Comparison of ENCODE assay signal across 15 cellular contexts in genomic region chr19:40281381-40282208, GRCh38. TPM values are rescaled to one million over a fixed set of nuclear protein-coding genes. Genes with fewer than 3 reads are reported as not detected.
DNase-seq lines count a peak whose midpoint lies in the region; ATAC-seq and TF ChIP-seq lines count a peak whose summit lies in the region.
"Had no signal": no experiment of that assay in that cellular context is flagged by ENCODE, and none has a peak within 500 bp of the region (broad histone marks: within the 10 kb centered on the region; RNA-seq: fewer than 3 reads in every experiment).

No MANE protein-coding gene starts in this region.

- peaks cover 82% of the 10 kb centered on the region for H3K79me2 ChIP-seq in Loucy (ENCODE audit: insufficient read depth, low read length)
- H3K79me2 ChIP-seq in neural progenitor cell (ENCODE audit: low read depth) = peaks cover 80% of the 10 kb centered on the region

- intact Hi-C loops in dorsolateral prefrontal cortex (cut with DNase I) = loop anchor here (5.0 to 10.0 kb wide), 6 partner anchors 39 to 323 kb away; partner anchors contain the start of genes C19orf47 (in 1 of the 2), CCNP (in 1 of the 2), LTBP4 (in 1 of the 2) and PLD3 (in 1 of the 2)
- intact Hi-C loops in activated T-helper 1 cell treated with anti-CD3 and anti-CD28 coated beads, Interleukin-12 subunit alpha, Interleukin-12 subunit beta, Interleukin-2, Interleukin-4 antibody, amounts not matched to agents 30 ng/mL and 10 ng/mL and 1 ng/mL, durations not matched to agents 14 hours and 24 hours and 36 hours (cut with micrococcal nuclease) = loop anchor here (10.0 kb wide), 3 partner anchors 137 to 847 kb away; partner anchors contain the start of genes ACTMAP, RPS16 and SNRPA
- intact Hi-C loops in ascending aorta (cut with DNase I) = loop anchor here (10.0 kb wide), 5 partner anchors 307 to 983 kb away; partner anchors contain the start of genes FBL, HNRNPUL1, LTBP4 and PSMC4

- no peaks in the 10 kb centered on the region for H3K9me2 ChIP-seq in Loucy (replicated peaks; ENCODE audit: low read depth, low read length)

- TF ChIP-seq CTCF in C4-2B (conservative IDR thresholded peaks at IDR 0.05) = no peak
- no peak for TF ChIP-seq CTCF in Loucy (conservative IDR thresholded peaks at IDR 0.05; ENCODE audit: low read length)
- TF ChIP-seq CTCF in dorsolateral prefrontal cortex (IDR thresholded peaks at IDR 0.05 in 54 of 56, conservative IDR thresholded peaks at IDR 0.05 in 2 of 56; ENCODE audit: low read depth in 1 of 56, partially characterized antibody in 56 of 56) = no peak
- TF ChIP-seq CTCF in neural progenitor cell (IDR thresholded peaks at IDR 0.05) = no peak
- no peak for TF ChIP-seq CTCF in ascending aorta (IDR thresholded peaks at IDR 0.05)

- peaks cover 2% of the 10 kb centered on the region for H3K9me3 Mint-ChIP-seq in neural progenitor cell
- H3K9me3 Mint-ChIP-seq in activated T-helper 1 cell treated with anti-CD3 and anti-CD28 coated beads, Interleukin-12 subunit alpha, Interleukin-12 subunit beta, Interleukin-2, Interleukin-4 antibody, amounts not matched to agents 30 ng/mL and 10 ng/mL and 1 ng/mL, durations not matched to agents 14 hours and 24 hours and 36 hours = no peaks in the 10 kb centered on the region
- H3K9me3 Mint-ChIP-seq: activated naive CD4-positive, alpha-beta T cell treated with anti-CD3 and anti-CD28 coated beads, Interleukin-2, amount 50 U/mL, for 24 hours; dendritic cell treated with granulocyte-macrophage colony-stimulating factor and Interleukin-4, amounts not matched to agents 40 ng/mL and 50 ng/mL, for 4 days; stimulated activated effector memory CD8-positive, alpha-beta T cell treated with anti-CD3 and anti-CD28 coated beads, Interleukin-12 subunit alpha, Interleukin-12 subunit beta, amount 100 ng/mL, for 72 hours had no signal

- DNase-seq in dorsolateral prefrontal cortex = no peak
- DNase-seq in neural progenitor cell (ENCODE audit: low spot score) = no peak
- DNase-seq in activated T-helper 1 cell treated with anti-CD3 and anti-CD28 coated beads, Interleukin-12 subunit alpha, Interleukin-12 subunit beta, Interleukin-2, Interleukin-4 antibody, amounts not matched to agents 30 ng/mL and 10 ng/mL and 1 ng/mL, durations not matched to agents 14 hours and 24 hours and 36 hours (ENCODE audit: low spot score) = no peak
- no peak for DNase-seq in ascending aorta (ENCODE audit: low spot score in 2 of 2)
- DNase-seq: foreskin melanocyte; NCI-H226; stimulated activated CD4-positive, alpha-beta T cell treated with anti-CD3 and anti-CD28 coated beads, Interleukin-2, amount 100 ng/mL, for 24 hours had no signal

- peaks cover 15% of the 10 kb centered on the region for H3K27me3 Mint-ChIP-seq in neural progenitor cell (ENCODE audit: insufficient read depth, low read depth)
- H3K27me3 Mint-ChIP-seq in activated T-helper 1 cell treated with anti-CD3 and anti-CD28 coated beads, Interleukin-12 subunit alpha, Interleukin-12 subunit beta, Interleukin-2, Interleukin-4 antibody, amounts not matched to agents 30 ng/mL and 10 ng/mL and 1 ng/mL, durations not matched to agents 14 hours and 24 hours and 36 hours (ENCODE audit: insufficient read depth) = no peaks in the 10 kb centered on the region
- H3K27me3 Mint-ChIP-seq: activated naive CD4-positive, alpha-beta T cell treated with anti-CD3 and anti-CD28 coated beads, Interleukin-2, amount 50 U/mL, for 24 hours; dendritic cell treated with granulocyte-macrophage colony-stimulating factor and Interleukin-4, amounts not matched to agents 40 ng/mL and 50 ng/mL, for 4 days had no signal

- peak overlapping the region; percentile 59 for H3K4me3 Mint-ChIP-seq in neural progenitor cell
- no peak overlapping the region for H3K4me3 Mint-ChIP-seq in activated T-helper 1 cell treated with anti-CD3 and anti-CD28 coated beads, Interleukin-12 subunit alpha, Interleukin-12 subunit beta, Interleukin-2, Interleukin-4 antibody, amounts not matched to agents 30 ng/mL and 10 ng/mL and 1 ng/mL, durations not matched to agents 14 hours and 24 hours and 36 hours
- H3K4me3 Mint-ChIP-seq: dendritic cell treated with granulocyte-macrophage colony-stimulating factor and Interleukin-4, amounts not matched to agents 40 ng/mL and 50 ng/mL, for 4 days had no signal

- H3K27ac Mint-ChIP-seq in neural progenitor cell = no peak overlapping the region
- no peak overlapping the region for H3K27ac Mint-ChIP-seq in activated T-helper 1 cell treated with anti-CD3 and anti-CD28 coated beads, Interleukin-12 subunit alpha, Interleukin-12 subunit beta, Interleukin-2, Interleukin-4 antibody, amounts not matched to agents 30 ng/mL and 10 ng/mL and 1 ng/mL, durations not matched to agents 14 hours and 24 hours and 36 hours
- H3K27ac Mint-ChIP-seq: activated naive CD4-positive, alpha-beta T cell treated with anti-CD3 and anti-CD28 coated beads, Interleukin-2, amount 50 U/mL, for 24 hours; dendritic cell treated with granulocyte-macrophage colony-stimulating factor and Interleukin-4, amounts not matched to agents 40 ng/mL and 50 ng/mL, for 4 days had no signal

- no peaks in the 10 kb centered on the region for H3K36me3 ChIP-seq in Loucy (ENCODE audit: insufficient read depth, low read length)
- no peaks in the 10 kb centered on the region for H3K36me3 ChIP-seq in neural progenitor cell
- H3K36me3 ChIP-seq in ascending aorta = no peaks in the 10 kb centered on the region

- H3K4me2 ChIP-seq in Loucy (ENCODE audit: low read depth, low read length, poor library complexity, severe bottlenecking) (peak overlapping the region; percentile 96), neural progenitor cell (no peak overlapping the region)

- H3K27me3 ChIP-seq in Loucy (ENCODE audit: insufficient read depth, low read length, poor library complexity, severe bottlenecking) (no peaks in the 10 kb centered on the region), dorsolateral prefrontal cortex (no peaks in the 10 kb centered on the region), neural progenitor cell (no peaks in the 10 kb centered on the region), ascending aorta (no peaks in the 10 kb centered on the region)

- H3K4me1 Mint-ChIP-seq in neural progenitor cell = peaks cover 52% of the 10 kb centered on the region
- peaks cover 53% of the 10 kb centered on the region for H3K4me1 Mint-ChIP-seq in activated T-helper 1 cell treated with anti-CD3 and anti-CD28 coated beads, Interleukin-12 subunit alpha, Interleukin-12 subunit beta, Interleukin-2, Interleukin-4 antibody, amounts not matched to agents 30 ng/mL and 10 ng/mL and 1 ng/mL, durations not matched to agents 14 hours and 24 hours and 36 hours (ENCODE audit: low read depth)

- H4K20me1 ChIP-seq in Loucy (ENCODE audit: insufficient read depth, low read length, poor library complexity, severe bottlenecking) (peaks cover 65% of the 10 kb centered on the region), neural progenitor cell (ENCODE audit: low read depth) (peaks cover 54% of the 10 kb centered on the region)

- no peaks in the 10 kb centered on the region for H3K9me3 ChIP-seq in Loucy (ENCODE audit: insufficient read depth, low read depth, low read length)
- no peaks in the 10 kb centered on the region for H3K9me3 ChIP-seq in neural progenitor cell (ENCODE audit: low read depth)
- H3K9me3 ChIP-seq in ascending aorta = no peaks in the 10 kb centered on the region

- H3K4me1 ChIP-seq in Loucy (ENCODE audit: insufficient read depth, low read length, poor library complexity, severe bottlenecking) = peaks cover 54% of the 10 kb centered on the region
- peaks cover 10% of the 10 kb centered on the region for H3K4me1 ChIP-seq in neural progenitor cell
- peaks cover 18 to 45% of the 10 kb centered on the region in 2 donors for H3K4me1 ChIP-seq in ascending aorta

- no peak for ATAC-seq in GM21717 (IDR thresholded peaks at IDR 0.05; ENCODE audit: unreplicated experiment)
- ATAC-seq in HG03095 (IDR thresholded peaks at IDR 0.05; ENCODE audit: unreplicated experiment) = no peak
- ATAC-seq: stimulated activated effector memory CD8-positive, alpha-beta T cell treated with anti-CD3 and anti-CD28 coated beads, Interleukin-12 subunit alpha, Interleukin-12 subunit beta, amount 100 ng/mL, for 72 hours had no signal

- H3K4me3 ChIP-seq in Loucy (ENCODE audit: low read length, poor library complexity, severe bottlenecking) (peak overlapping the region; percentile 25), dorsolateral prefrontal cortex (peak overlapping the region in 10 of 59 donors; percentile 1 to 93 (median 21)), neural progenitor cell (no peak overlapping the region), ascending aorta (no peak overlapping the region)

- H3K9ac ChIP-seq in Loucy (ENCODE audit: low read depth, low read length, poor library complexity, severe bottlenecking) (peak overlapping the region; percentile 91), neural progenitor cell (peak overlapping the region; percentile 27)
- H3K9ac ChIP-seq: parathyroid adenoma had no signal

- peak overlapping the region; percentile 86 for H3K27ac ChIP-seq in C4-2B
- peak overlapping the region in 48 of 59 donors; percentile 19 to 100 (median 80) for H3K27ac ChIP-seq in dorsolateral prefrontal cortex
- no peak overlapping the region for H3K27ac ChIP-seq in neural progenitor cell
- no peak overlapping the region for H3K27ac ChIP-seq in ascending aorta
- H3K27ac ChIP-seq: parathyroid adenoma had no signal

- no peaks in the 10 kb centered on the region for H3K36me3 Mint-ChIP-seq in neural progenitor cell
- H3K36me3 Mint-ChIP-seq in activated T-helper 1 cell treated with anti-CD3 and anti-CD28 coated beads, Interleukin-12 subunit alpha, Interleukin-12 subunit beta, Interleukin-2, Interleukin-4 antibody, amounts not matched to agents 30 ng/mL and 10 ng/mL and 1 ng/mL, durations not matched to agents 14 hours and 24 hours and 36 hours (ENCODE audit: low read depth) = peaks cover 6% of the 10 kb centered on the region
- H3K36me3 Mint-ChIP-seq: activated naive CD4-positive, alpha-beta T cell treated with anti-CD3 and anti-CD28 coated beads, Interleukin-2, amount 50 U/mL, for 24 hours had no signal

- H3F3A ChIP-seq in Loucy (ENCODE audit: low read depth) (peaks cover 3% of the 10 kb centered on the region; the same call in 1 of the 2 replicates), neural progenitor cell (ENCODE audit: low read depth) (peaks cover 22% of the 10 kb centered on the region)

- H2AFZ ChIP-seq in Loucy (ENCODE audit: low read length) = no peak overlapping the region
- no peak overlapping the region for H2AFZ ChIP-seq in neural progenitor cell (replicated peaks)
- H2AFZ ChIP-seq: parathyroid adenoma had no signal

RNA-seq across cellular contexts. Expression of gene AKT2, which starts 3.5 kb away (rescaled TPM):
- total RNA-seq in dorsolateral prefrontal cortex = 100 to 1,000 TPM in 117 of 120 experiments, 10 to 100 TPM in 3; 95.3 to 215 (median 139) TPM
- total RNA-seq in neural progenitor cell (ENCODE audit: low replicate concordance) = 85.1 and 139 TPM in 2 replicates
- total RNA-seq in activated T-helper 1 cell treated with anti-CD3 and anti-CD28 coated beads, Interleukin-12 subunit alpha, Interleukin-12 subunit beta, Interleukin-2, Interleukin-4 antibody, amounts not matched to agents 30 ng/mL and 10 ng/mL and 1 ng/mL, durations not matched to agents 14 hours and 24 hours and 36 hours = 160 and 170 TPM in 2 replicates
- 137 TPM for total RNA-seq in ascending aorta

RNA-seq across cellular contexts. Expression of gene CCNP, which starts 55.1 kb away (rescaled TPM):
- total RNA-seq in dorsolateral prefrontal cortex = 10 to 100 TPM in 1 of 120 experiments, 1 to 10 TPM in 86, under 1 TPM in 30, not detected in 3; 0.32 to 10.0 (median 1.6) TPM
- total RNA-seq in neural progenitor cell (ENCODE audit: low replicate concordance) = 1.7 TPM in 1 of 2 replicates, not detected in the other
- total RNA-seq in activated T-helper 1 cell treated with anti-CD3 and anti-CD28 coated beads, Interleukin-12 subunit alpha, Interleukin-12 subunit beta, Interleukin-2, Interleukin-4 antibody, amounts not matched to agents 30 ng/mL and 10 ng/mL and 1 ng/mL, durations not matched to agents 14 hours and 24 hours and 36 hours = 0.12 TPM in 1 of 2 replicates, not detected in the other
- total RNA-seq in ascending aorta = not detected

Comparison
In these comparisons a context has a peak if more than half of its experiments do, and no peak if none do; other contexts are left out.
1. H3K27ac ChIP-seq: peak in C4-2B (single experiment) and dorsolateral prefrontal cortex (48 of 59); none in neural progenitor cell (single experiment) and ascending aorta (0 of 2).